Comparison of ENCODE assay signal across 21 cellular contexts in genomic region chr4:37073226-37073840, GRCh38.
DNase-seq lines count a peak whose midpoint lies in the region; TF ChIP-seq lines count a peak whose summit lies in the region.
"Had no signal": no experiment of that assay in that cellular context is flagged by ENCODE, and none has a peak within 500 bp of the region (broad histone marks: within the 10 kb centered on the region; RNA-seq: fewer than 3 reads in every experiment).

No MANE protein-coding gene starts in this region.

- H2AFZ ChIP-seq in PC-9, result peak overlapping the region; percentile 78

- no peaks in the 10 kb centered on the region for H3K36me3 ChIP-seq in PC-9 (ENCODE audit: low read depth)
- H3K36me3 ChIP-seq: left lung, MG63, SJSA1 had no signal

- CTCF ChIA-PET in PC-9 (lab: Charles Lee), result no interaction called here

- H4K20me1 ChIP-seq in PC-9 (ENCODE audit: insufficient read depth), result no peaks in the 10 kb centered on the region

- H3F3A ChIP-seq in PC-9 (ENCODE audit: insufficient read depth, low read depth), result no peaks in the 10 kb centered on the region

- H3K79me2 ChIP-seq in PC-9 (ENCODE audit: low read depth), result no peaks in the 10 kb centered on the region

- DNase-seq in NCI-H146 (lab: John Stamatoyannopoulos, UW) (peak; percentile 5), NCI-H146 treated with DMSO at 0.1 percent for 48 hours (lab: John Stamatoyannopoulos, UW; ENCODE audit: unreplicated experiment) (no peak), HuH-7.5 (ENCODE audit: low spot score) (peak; percentile 1), PC-9 (peak in 1 of 2 experiments; percentile 51), myocyte (ENCODE audit: low read depth) (peak; percentile 0), caudate nucleus (lab: John Stamatoyannopoulos, UW) (no peak), MV-4-11 (lab: John Stamatoyannopoulos, UW) (no peak)
- DNase-seq in stimulated activated naive CD4-positive, alpha-beta T cell (lab: John Stamatoyannopoulos, UW), result no peak
- DNase-seq: activated CD4-positive, alpha-beta T cell treated with anti-CD3 and anti-CD28 coated beads for 1 hour; activated naive CD8-positive, alpha-beta T cell treated with anti-CD3 and anti-CD28 coated beads, Interleukin-2, amount 10 ng/mL, durations not matched to agents 7 days and 5 days; C1 segment of cervical spinal cord; DMS153; left lung; MG63; midbrain; NCI-H2029 treated with DMSO at 0.1 percent for 48 hours; NCI-H510A treated with DMSO at 0.1 percent for 48 hours; stimulated activated CD4-positive, alpha-beta T cell treated with anti-CD3 and anti-CD28 coated beads, Interleukin-4, amount 100 ng/mL, for 24 hours; T-helper 9 cell had no signal

- peak overlapping the region; percentile 56 for H3K4me2 ChIP-seq in PC-9

- H3K9me2 ChIP-seq in PC-9 (ENCODE audit: insufficient read depth), result no peaks in the 10 kb centered on the region

- H3K27ac ChIP-seq in PC-9 (no peak overlapping the region), caudate nucleus (ENCODE audit: low read depth, low read length) (no peak overlapping the region)
- H3K27ac ChIP-seq: 22Rv1, left lung, SJSA1 had no signal

- POLR2A ChIA-PET in PC-9 (lab: Charles Lee; ENCODE audit: unreplicated experiment), result no interaction called here

- no peak for TF ChIP-seq CTCF in PC-9 (conservative IDR thresholded peaks at IDR 0.05)

- H3K4me1 ChIP-seq in PC-9 (replicated peaks; ENCODE audit: insufficient read depth), result no peaks in the 10 kb centered on the region
- H3K4me1 ChIP-seq: left lung, SJSA1 had no signal

- no peaks in the 10 kb centered on the region for H3K27me3 ChIP-seq in PC-9 (ENCODE audit: insufficient read depth, low read depth)
- H3K27me3 ChIP-seq: left lung, MG63, SJSA1 had no signal

- no TSS peak for BruUV-seq in PC-9 (replicated peaks; lab: Mats Ljungman, UMichigan)

- H3K4me3 ChIP-seq in PC-9, result peak overlapping the region; percentile 51
- H3K4me3 ChIP-seq: left lung, MG63, SJSA1 had no signal

- H3K9me3 ChIP-seq in PC-9 (ENCODE audit: insufficient read depth, low read depth), result no peaks in the 10 kb centered on the region
- H3K9me3 ChIP-seq: MG63, SJSA1 had no signal

- intact Hi-C loops in PC-9 (cut with micrococcal nuclease; ENCODE audit: unreplicated experiment), result no loop called here

Comparison
In these comparisons a context has a peak if more than half of its experiments do, and no peak if none do; other contexts are left out.
1. DNase-seq: peak in NCI-H146 (single experiment), HuH-7.5 (single experiment) and myocyte (single experiment); none in NCI-H146 treated with DMSO at 0.1 percent for 48 hours (single experiment), caudate nucleus (0 of 61), stimulated activated naive CD4-positive, alpha-beta T cell (0 of 6) and MV-4-11 (single experiment).